In the genomic region with DNA sequence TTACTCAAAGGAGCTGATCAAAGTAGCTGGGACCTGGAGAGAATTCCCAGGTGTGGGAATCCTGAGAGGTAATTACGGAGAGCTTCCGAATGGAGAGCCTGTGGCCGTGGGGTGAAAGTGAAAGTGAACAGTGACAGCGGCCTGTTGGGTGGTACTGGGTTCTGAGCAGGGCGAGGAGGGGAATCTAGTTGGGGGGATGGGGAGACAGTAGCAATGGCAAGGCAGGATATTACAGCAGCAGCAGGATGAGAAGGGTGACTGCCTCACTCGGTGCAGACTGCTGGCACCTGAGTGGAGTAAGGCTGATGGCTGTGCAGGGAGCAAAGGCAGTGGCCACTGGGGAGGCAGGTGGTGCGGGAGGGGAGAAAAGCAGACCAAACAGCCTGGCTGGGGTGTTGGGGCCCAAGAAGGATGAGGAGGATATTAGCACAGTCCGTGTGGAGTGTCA, we compare ENCODE assay signal across 7 cellular contexts.
DNase-seq lines count a peak whose midpoint lies in the region; ATAC-seq lines count a peak whose summit lies in the region.

No MANE protein-coding gene starts in this region.

- ATAC-seq in HG02678 (IDR thresholded peaks at IDR 0.05; ENCODE audit: unreplicated experiment) (peak; percentile 25), sciatic nerve (peak; percentile 12), GM18861 (IDR thresholded peaks at IDR 0.05; ENCODE audit: unreplicated experiment) (no peak)

- peak overlapping the region; percentile 75 for H3K4me3 Mint-ChIP-seq in dendritic cell treated with granulocyte-macrophage colony-stimulating factor and Interleukin-4, amounts not matched to agents 40 ng/mL and 50 ng/mL, for 4 days

- peaks cover 3% of the 10 kb centered on the region for H3K27me3 Mint-ChIP-seq in dendritic cell treated with granulocyte-macrophage colony-stimulating factor and Interleukin-4, amounts not matched to agents 40 ng/mL and 50 ng/mL, for 4 days

- DNase-seq in Daoy (ENCODE audit: low read depth) (peak; percentile 39), sciatic nerve (ENCODE audit: low spot score) (no peak), dedifferentiated amniotic fluid mesenchymal stem cell (ENCODE audit: extremely low spot score) (no peak), LoVo (ENCODE audit: low spot score) (no peak)

- no peaks in the 10 kb centered on the region for H3K9me3 Mint-ChIP-seq in dendritic cell treated with granulocyte-macrophage colony-stimulating factor and Interleukin-4, amounts not matched to agents 40 ng/mL and 50 ng/mL, for 4 days

- intact Hi-C loops in dendritic cell treated with granulocyte-macrophage colony-stimulating factor and Interleukin-4, amounts not matched to agents 40 ng/mL and 50 ng/mL, for 4 days (cut with micrococcal nuclease): loop anchor here (5.0 to 10.0 kb wide), 3 partner anchors 62 to 290 kb away; no protein-coding TSS in a partner anchor
- intact Hi-C loops in sciatic nerve (cut with DNase I): no loop called here

- no peaks in the 10 kb centered on the region for H3K36me3 Mint-ChIP-seq in dendritic cell treated with granulocyte-macrophage colony-stimulating factor and Interleukin-4, amounts not matched to agents 40 ng/mL and 50 ng/mL, for 4 days (ENCODE audit: low read depth)

- H3K27ac Mint-ChIP-seq in dendritic cell treated with granulocyte-macrophage colony-stimulating factor and Interleukin-4, amounts not matched to agents 40 ng/mL and 50 ng/mL, for 4 days: peak overlapping the region; percentile 68

- H3K4me1 Mint-ChIP-seq in dendritic cell treated with granulocyte-macrophage colony-stimulating factor and Interleukin-4, amounts not matched to agents 40 ng/mL and 50 ng/mL, for 4 days (ENCODE audit: low read depth): peaks cover 26% of the 10 kb centered on the region
